ENCODE assay signal across 16 cellular contexts in the genomic region with DNA sequence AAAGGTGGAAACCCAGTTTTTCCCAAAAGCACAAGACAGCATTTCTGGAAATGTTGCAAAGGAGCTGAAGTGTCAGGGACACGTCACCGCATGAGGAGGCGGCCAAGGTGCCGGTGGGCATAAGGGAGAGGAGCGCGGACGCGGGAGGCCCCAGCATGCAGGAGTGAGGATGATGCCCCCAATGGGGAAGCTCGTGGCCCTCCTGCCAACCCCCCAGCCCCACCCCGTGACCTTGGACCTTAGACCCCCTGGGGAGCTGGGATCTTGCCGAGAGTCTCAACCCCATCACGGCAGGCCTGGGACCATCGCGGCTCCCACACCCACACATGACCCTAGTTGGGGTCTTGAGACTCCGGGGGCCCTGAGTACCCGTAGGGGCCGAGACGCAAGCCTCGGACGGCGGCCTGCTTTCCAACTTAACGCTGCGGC.
"Had no signal": no experiment of that assay in that cellular context is flagged by ENCODE, and none has a peak within 500 bp of the region (broad histone marks: within the 10 kb centered on the region; RNA-seq: fewer than 3 reads in every experiment).

No MANE protein-coding gene starts in this region.

- H3K9me3 ChIP-seq: gastrocnemius medialis, prostate gland, tibial artery, vagina had no signal

- H3K36me3 ChIP-seq: gastrocnemius medialis, prostate gland, vagina had no signal

- H3K27me3 ChIP-seq: gastrocnemius medialis, heart left ventricle, SJSA1, tibial artery, vagina had no signal

- H3K4me1 ChIP-seq: prostate gland had no signal

- DNase-seq: activated CD4-positive, alpha-beta T cell treated with anti-CD3 and anti-CD28 coated beads, Interleukin-2, amount 10 ng/mL, durations not matched to agents 24 days and 14 days; activated CD4-positive, CD25-positive, alpha-beta regulatory T cell; activated CD8-positive, alpha-beta T cell treated with anti-CD3 and anti-CD28 coated beads, Interleukin-2, amount 10 ng/mL, durations not matched to agents 7 days and 5 days; activated gamma-delta T cell treated with Interleukin-2 at 50 U/mL for 16 hours; effector memory CD8-positive, alpha-beta T cell; gastrocnemius medialis; naive thymus-derived CD4-positive, alpha-beta T cell; SW 1271 had no signal

- H3K27ac ChIP-seq: epithelial cell of prostate, gastrocnemius medialis, heart left ventricle, prostate gland, SJSA1, tibial artery, vagina had no signal

- ATAC-seq: activated CD8-positive, alpha-beta T cell treated with anti-CD3 and anti-CD28 coated beads, Interleukin-2, amount 10 ng/mL, durations not matched to agents 7 days and 5 days; effector memory CD8-positive, alpha-beta T cell; gastrocnemius medialis; heart left ventricle; mucosa of descending colon; naive thymus-derived CD4-positive, alpha-beta T cell; stimulated activated effector memory CD8-positive, alpha-beta T cell treated with anti-CD3 and anti-CD28 coated beads, Interleukin-12 subunit alpha, Interleukin-12 subunit beta, amount 100 ng/mL, for 72 hours had no signal

- H3K4me3 ChIP-seq: gastrocnemius medialis, heart left ventricle, mucosa of descending colon, prostate gland, SJSA1, tibial artery, vagina had no signal
